12 cellular contexts compared by ENCODE assay signal in genomic region chr5:78912085-78912771, GRCh38.
DNase-seq lines count a peak whose midpoint lies in the region; ATAC-seq and TF ChIP-seq lines count a peak whose summit lies in the region.
"Had no signal": no experiment of that assay in that cellular context is flagged by ENCODE, and none has a peak within 500 bp of the region (broad histone marks: within the 10 kb centered on the region; RNA-seq: fewer than 3 reads in every experiment).

No MANE protein-coding gene starts in this region.

- TF ChIP-seq CTCF in HEK293 (tag by site-specific recombination; IDR thresholded peaks at IDR 0.05) (no peak), progenitor cell of endocrine pancreas (IDR thresholded peaks at IDR 0.05; ENCODE audit: unreplicated experiment) (no peak)

- CTCF ChIA-PET in HEK293 (lab: Yijun Ruan, JAX) = interaction anchor here (0.6 to 5.8 kb wide), 8 partner anchors 11 to 1708 kb away, joined by 3 to 47 read pairs (median 4); no protein-coding TSS in a partner anchor

- no peak overlapping the region for H2AK5ac ChIP-seq in trophoblast cell (ENCODE audit: low read length)

- H3K4me2 ChIP-seq in trophoblast cell (ENCODE audit: low read length) = no peak overlapping the region

- no peaks in the 10 kb centered on the region for H3K36me3 ChIP-seq in HEK293 (ENCODE audit: control insufficient read depth in 2 of 2, insufficient read depth in 1 of 2, low read length in 2 of 2)
- no peaks in the 10 kb centered on the region for H3K36me3 ChIP-seq in trophoblast cell (ENCODE audit: control insufficient read depth in 1 of 2, insufficient read depth in 2 of 2, low read length in 2 of 2)

- peak overlapping the region; percentile 17 for H3K27ac Mint-ChIP-seq in progenitor cell of endocrine pancreas

- no peaks in the 10 kb centered on the region for H3K79me2 ChIP-seq in trophoblast cell (ENCODE audit: control insufficient read depth, insufficient read depth, low read length, poor library complexity)

- no peaks in the 10 kb centered on the region for H3K9me3 ChIP-seq in HEK293 (ENCODE audit: control insufficient read depth, insufficient read depth, low read depth, low read length)
- no peaks in the 10 kb centered on the region for H3K9me3 ChIP-seq in trophoblast cell (ENCODE audit: insufficient read depth, low read depth, low read length)

- H3K4ac ChIP-seq in trophoblast cell (ENCODE audit: low read depth, low read length) = no peak overlapping the region

- ATAC-seq in HG02798 (IDR thresholded peaks at IDR 0.05; ENCODE audit: poor library complexity, unreplicated experiment) (no peak), GM19351 (IDR thresholded peaks at IDR 0.05; ENCODE audit: unreplicated experiment) (no peak), GM18519 (IDR thresholded peaks at IDR 0.05; ENCODE audit: low FRiP score, unreplicated experiment) (no peak)
- ATAC-seq: Panc1 had no signal

- POLR2A ChIA-PET in HEK293 (lab: Yijun Ruan, JAX) = interaction anchor here (1.1 to 1.3 kb wide), 2 partner anchors 15 to 72 kb away, joined by 3 read pairs; no protein-coding TSS in a partner anchor

- H4K8ac ChIP-seq in trophoblast cell (ENCODE audit: low read depth, low read length) = no peak overlapping the region

- H2BK12ac ChIP-seq in trophoblast cell (ENCODE audit: low read length) = no peak overlapping the region

- H2AFZ ChIP-seq in trophoblast cell (ENCODE audit: insufficient read depth, low read length, poor library complexity) = no peak overlapping the region

- H3K4me1 ChIP-seq in HEK293 (ENCODE audit: control insufficient read depth, insufficient read depth, low read length) = peaks cover 32% of the 10 kb centered on the region
- peaks cover 5 to 6% of the 10 kb centered on the region in 2 experiments for H3K4me1 ChIP-seq in trophoblast cell (ENCODE audit: control insufficient read depth in 1 of 2, insufficient read depth in 2 of 2, low read length in 2 of 2)

- no peak overlapping the region for H3K18ac ChIP-seq in trophoblast cell (ENCODE audit: low read length)

- no peak overlapping the region for H3K23ac ChIP-seq in trophoblast cell (ENCODE audit: low read length)

- no peak overlapping the region for H3K14ac ChIP-seq in trophoblast cell (ENCODE audit: low read length)

- H3K4me3 ChIP-seq in HEK293 (ENCODE audit: low read depth, low read length) = no peak overlapping the region
- no peak overlapping the region for H3K4me3 ChIP-seq in trophoblast cell (ENCODE audit: low read depth, low read length)

- peak overlapping the region; percentile 66 for H3K27ac ChIP-seq in HEK293 (ENCODE audit: extremely low read depth, low read depth, low read length)
- no peak overlapping the region for H3K27ac ChIP-seq in trophoblast cell (ENCODE audit: low read depth, low read length)

- no peaks in the 10 kb centered on the region for H3K27me3 Mint-ChIP-seq in progenitor cell of endocrine pancreas

- no peak overlapping the region for H3K9ac ChIP-seq in trophoblast cell (ENCODE audit: low read length)

- peaks cover 63% of the 10 kb centered on the region for H3K4me1 Mint-ChIP-seq in progenitor cell of endocrine pancreas (ENCODE audit: low read depth)

- no peak overlapping the region for H2BK5ac ChIP-seq in trophoblast cell (ENCODE audit: low read depth, low read length, poor library complexity)

- H4K91ac ChIP-seq in trophoblast cell (ENCODE audit: low read depth, low read length) = no peak overlapping the region

- no peaks in the 10 kb centered on the region for H3K27me3 ChIP-seq in trophoblast cell (ENCODE audit: insufficient read depth, low read length)

- no peaks in the 10 kb centered on the region for H3K36me3 Mint-ChIP-seq in progenitor cell of endocrine pancreas (ENCODE audit: insufficient read depth)

- DNase-seq in NCI-H446 treated with DMSO at 0.1 percent for 48 hours (lab: John Stamatoyannopoulos, UW) (peak; percentile 9), cerebellum (ENCODE audit: low spot score) (peak; percentile 57), progenitor cell of endocrine pancreas (ENCODE audit: low spot score, unreplicated experiment) (no peak), trophoblast cell (no peak)
- DNase-seq: activated CD4-positive, alpha-beta T cell treated with anti-CD3 and anti-CD28 coated beads, Interleukin-2, amount 50 U/mL, for 48 hours; GOT3; kidney had no signal

- no CpG with 5 or more reads among the region's 5 CpGs for WGBS in trophoblast cell (ENCODE audit: extremely low coverage, insufficient coverage, insufficient read length)

- H2BK120ac ChIP-seq in trophoblast cell (ENCODE audit: insufficient read depth, low read length, poor library complexity) = no peak overlapping the region

- H4K12ac ChIP-seq in trophoblast cell (ENCODE audit: low read depth, low read length) = no peak overlapping the region

- H3K9me3 Mint-ChIP-seq in progenitor cell of endocrine pancreas (ENCODE audit: low read depth) = no peaks in the 10 kb centered on the region

- no peak overlapping the region for H3K4me3 Mint-ChIP-seq in progenitor cell of endocrine pancreas (ENCODE audit: low read depth)

- H3K79me1 ChIP-seq in trophoblast cell (ENCODE audit: low read length) = no peaks in the 10 kb centered on the region

TF ChIP-seq in HEK293, 187 proteins besides CTCF, POLR2A, EP300 and RAD21 (continues in another document):
- TF ChIP-seq SCRT2 (tag by site-specific recombination; IDR thresholded peaks at IDR 0.05) = peak; percentile 98
- no peak for TF ChIP-seq BCL11B (tag by site-specific recombination; IDR thresholded peaks at IDR 0.05; ENCODE audit: low read depth)
- peak; percentile 57 for TF ChIP-seq ZNF335 (tag by site-specific recombination; conservative IDR thresholded peaks at IDR 0.05)
- TF ChIP-seq SCRT1 (tag by site-specific recombination; IDR thresholded peaks at IDR 0.05; ENCODE audit: borderline replicate concordance) = peak; percentile 96
- TF ChIP-seq ZNF529 (tag by site-specific recombination; IDR thresholded peaks at IDR 0.05; ENCODE audit: insufficient replicate concordance) = no peak
- TF ChIP-seq ZBTB21 (tag by site-specific recombination; IDR thresholded peaks at IDR 0.05) = peak; percentile 83
- no peak for TF ChIP-seq PBX3 (CRISPR knock-in tag; IDR thresholded peaks at IDR 0.05)
- no peak for TF ChIP-seq ZFP69B (tag by site-specific recombination; IDR thresholded peaks at IDR 0.05)
- peak; percentile 50; the same call in 1 of the 2 replicates for TF ChIP-seq ZNF843 (tag by site-specific recombination; IDR thresholded peaks at IDR 0.05)
- TF ChIP-seq ZNF148 (tag by site-specific recombination; IDR thresholded peaks at IDR 0.05; ENCODE audit: borderline replicate concordance) = no peak
- TF ChIP-seq ZNF629 (tag by site-specific recombination; IDR thresholded peaks at IDR 0.05) = peak; percentile 77; the same call in 1 of the 2 replicates
- 0 out of 2 replicates have a peak, but pooled peaks have one; percentile 16 for TF ChIP-seq IKZF3 (tag by site-specific recombination; IDR thresholded peaks at IDR 0.05)
- TF ChIP-seq ZNF837 (tag by site-specific recombination; IDR thresholded peaks at IDR 0.05) = no peak
- peak; percentile 49; the same call in 1 of the 2 replicates for TF ChIP-seq GLIS1 (tag by site-specific recombination; IDR thresholded peaks at IDR 0.05)
- no peak for TF ChIP-seq ZFP3 (tag by site-specific recombination; IDR thresholded peaks at IDR 0.05; ENCODE audit: low read depth)
- TF ChIP-seq KLF7 (tag by site-specific recombination; IDR thresholded peaks at IDR 0.05; ENCODE audit: borderline replicate concordance) = no peak
- peak; percentile 59; the same call in 1 of the 2 replicates for TF ChIP-seq KLF17 (tag by site-specific recombination; IDR thresholded peaks at IDR 0.05)
- TF ChIP-seq ZNF792 (tag by site-specific recombination; IDR thresholded peaks at IDR 0.05) = no peak
- TF ChIP-seq ZNF221 (tag by site-specific recombination; IDR thresholded peaks at IDR 0.05; ENCODE audit: borderline replicate concordance) = no peak
- no peak for TF ChIP-seq ZNF776 (tag by site-specific recombination; IDR thresholded peaks at IDR 0.05; ENCODE audit: borderline replicate concordance)
- no peak for TF ChIP-seq KLF9 (tag by site-specific recombination; IDR thresholded peaks at IDR 0.05; ENCODE audit: low read depth)

Comparison
In these comparisons a context has a peak if more than half of its experiments do, and no peak if none do; other contexts are left out.
1. DNase-seq: peak in NCI-H446 treated with DMSO at 0.1 percent for 48 hours (single experiment) and cerebellum (single experiment); none in progenitor cell of endocrine pancreas (single experiment) and trophoblast cell (0 of 2).